18 cellular contexts compared by ENCODE assay signal in genomic region chr1:215863796-215864195, GRCh38.
DNase-seq lines count a peak whose midpoint lies in the region; ATAC-seq and TF ChIP-seq lines count a peak whose summit lies in the region.
"Had no signal": no experiment of that assay in that cellular context is flagged by ENCODE, and none has a peak within 500 bp of the region (broad histone marks: within the 10 kb centered on the region; RNA-seq: fewer than 3 reads in every experiment).

No MANE protein-coding gene starts in this region.

- TF ChIP-seq POLR2A in lower leg skin (IDR thresholded peaks at IDR 0.05), result no peak

- DNase-seq in EH (ENCODE audit: low read depth) (peak; percentile 34), NOMO-1 treated with DMSO at 0.1 percent for 48 hours (lab: John Stamatoyannopoulos, UW; ENCODE audit: unreplicated experiment) (peak; percentile 81), lower leg skin (ENCODE audit: low spot score in 2 of 2) (no peak), NCI-H2107 treated with DMSO at 0.1 percent for 48 hours (lab: John Stamatoyannopoulos, UW; ENCODE audit: unreplicated experiment) (no peak), substantia nigra (lab: John Stamatoyannopoulos, UW) (no peak)
- DNase-seq: activated CD4-positive, alpha-beta T cell treated with anti-CD3 and anti-CD28 coated beads for 4 hours; activated naive CD8-positive, alpha-beta T cell treated with anti-CD3 and anti-CD28 coated beads, Interleukin-2, amount 10 ng/mL, durations not matched to agents 7 days and 5 days; effector CD8-positive, alpha-beta T cell; left colon; NCI-H1417; small intestine; stimulated activated naive CD4-positive, alpha-beta T cell treated with Interleukin-2 at 50 U/mL for 16 hours; T-helper 2 cell had no signal

- H3K4me3 ChIP-seq in lower leg skin (ENCODE audit: low read depth, poor library complexity, severe bottlenecking), result no peak overlapping the region
- H3K4me3 ChIP-seq: A549, HAP-1 had no signal

- intact Hi-C loops in lower leg skin (cut with DNase I; ENCODE audit: low total_unique reads), result no loop called here

- no peak for TF ChIP-seq CTCF in lower leg skin (IDR thresholded peaks at IDR 0.05)

- ATAC-seq in GM18907 (IDR thresholded peaks at IDR 0.05; ENCODE audit: unreplicated experiment), result peak; percentile 65
- ATAC-seq in HG03103 (IDR thresholded peaks at IDR 0.05; ENCODE audit: low read depth, unreplicated experiment), result peak; percentile 72
- no peak for ATAC-seq in HG02763 (IDR thresholded peaks at IDR 0.05; ENCODE audit: unreplicated experiment)
- ATAC-seq: A549, left colon had no signal

- H3K27ac ChIP-seq in substantia nigra (ENCODE audit: low read depth, low read length, poor library complexity, severe bottlenecking), result no peak overlapping the region
- H3K27ac ChIP-seq: A549 had no signal

Comparison
In these comparisons a context has a peak if more than half of its experiments do, and no peak if none do; other contexts are left out.
1. DNase-seq: peak in EH (single experiment) and NOMO-1 treated with DMSO at 0.1 percent for 48 hours (single experiment); none in lower leg skin (0 of 2), NCI-H2107 treated with DMSO at 0.1 percent for 48 hours (single experiment) and substantia nigra (0 of 49).